ENCODE assay signal across 1 cellular context in the genomic region with DNA sequence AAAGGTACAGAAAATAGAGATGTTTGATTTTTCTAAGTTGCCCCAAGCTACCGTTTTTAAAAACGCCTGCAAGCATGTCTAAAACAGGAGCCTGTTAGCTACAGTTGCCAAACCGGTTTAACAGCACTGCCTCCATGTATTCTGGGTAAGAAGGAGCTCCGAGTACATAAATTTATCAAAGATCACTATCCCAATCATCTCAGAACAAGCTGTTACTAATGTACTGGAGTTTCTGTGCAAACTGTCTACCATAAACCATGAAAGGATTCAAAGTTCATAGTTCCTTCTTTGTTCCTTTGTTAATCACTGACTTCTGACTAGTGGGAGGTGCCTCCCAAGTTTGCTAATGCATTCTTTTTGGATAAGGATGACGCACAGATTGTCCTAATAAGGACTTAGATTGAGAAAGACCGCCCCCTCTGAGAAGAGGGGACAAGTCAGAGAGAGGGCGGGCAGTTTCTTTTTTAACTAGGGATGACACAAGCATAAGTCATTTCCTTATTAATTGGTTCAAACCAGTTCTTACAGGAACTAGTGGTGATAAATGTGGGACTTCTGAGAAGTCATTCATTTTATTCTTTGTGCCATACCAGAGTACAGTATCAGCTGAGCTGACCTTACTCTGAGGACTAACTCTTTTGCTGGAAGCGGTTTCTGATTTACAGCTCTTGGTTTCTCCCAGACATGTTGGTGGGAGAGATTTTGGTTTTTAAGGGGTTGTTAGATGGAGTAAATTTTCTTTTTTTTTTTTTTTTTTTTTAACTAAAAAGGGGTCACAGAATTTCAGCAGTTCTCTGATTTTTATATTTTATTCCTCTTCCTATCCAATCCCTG.
TF ChIP-seq lines count a peak whose summit lies in the region.

No MANE protein-coding gene starts in this region.

TF ChIP-seq in HepG2, 621 proteins besides CTCF, POLR2A, EP300 and RAD21 (continued from another document):
- TF ChIP-seq, protein P1, sequence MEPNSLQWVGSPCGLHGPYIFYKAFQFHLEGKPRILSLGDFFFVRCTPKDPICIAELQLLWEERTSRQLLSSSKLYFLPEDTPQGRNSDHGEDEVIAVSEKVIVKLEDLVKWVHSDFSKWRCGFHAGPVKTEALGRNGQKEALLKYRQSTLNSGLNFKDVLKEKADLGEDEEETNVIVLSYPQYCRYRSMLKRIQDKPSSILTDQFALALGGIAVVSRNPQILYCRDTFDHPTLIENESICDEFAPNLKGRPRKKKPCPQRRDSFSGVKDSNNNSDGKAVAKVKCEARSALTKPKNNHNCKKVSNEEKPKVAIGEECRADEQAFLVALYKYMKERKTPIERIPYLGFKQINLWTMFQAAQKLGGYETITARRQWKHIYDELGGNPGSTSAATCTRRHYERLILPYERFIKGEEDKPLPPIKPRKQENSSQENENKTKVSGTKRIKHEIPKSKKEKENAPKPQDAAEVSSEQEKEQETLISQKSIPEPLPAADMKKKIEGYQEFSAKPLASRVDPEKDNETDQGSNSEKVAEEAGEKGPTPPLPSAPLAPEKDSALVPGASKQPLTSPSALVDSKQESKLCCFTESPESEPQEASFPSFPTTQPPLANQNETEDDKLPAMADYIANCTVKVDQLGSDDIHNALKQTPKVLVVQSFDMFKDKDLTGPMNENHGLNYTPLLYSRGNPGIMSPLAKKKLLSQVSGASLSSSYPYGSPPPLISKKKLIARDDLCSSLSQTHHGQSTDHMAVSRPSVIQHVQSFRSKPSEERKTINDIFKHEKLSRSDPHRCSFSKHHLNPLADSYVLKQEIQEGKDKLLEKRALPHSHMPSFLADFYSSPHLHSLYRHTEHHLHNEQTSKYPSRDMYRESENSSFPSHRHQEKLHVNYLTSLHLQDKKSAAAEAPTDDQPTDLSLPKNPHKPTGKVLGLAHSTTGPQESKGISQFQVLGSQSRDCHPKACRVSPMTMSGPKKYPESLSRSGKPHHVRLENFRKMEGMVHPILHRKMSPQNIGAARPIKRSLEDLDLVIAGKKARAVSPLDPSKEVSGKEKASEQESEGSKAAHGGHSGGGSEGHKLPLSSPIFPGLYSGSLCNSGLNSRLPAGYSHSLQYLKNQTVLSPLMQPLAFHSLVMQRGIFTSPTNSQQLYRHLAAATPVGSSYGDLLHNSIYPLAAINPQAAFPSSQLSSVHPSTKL (CRISPR knock-in tag; IDR thresholded peaks at IDR 0.05): peak; percentile 93
- TF ChIP-seq DMAP1 (CRISPR knock-in tag; IDR thresholded peaks at IDR 0.05) (peak; percentile 74), KAT2B (IDR thresholded peaks at IDR 0.05; ENCODE audit: borderline replicate concordance, low read depth, low read length) (no peak), MLXIP (CRISPR knock-in tag; IDR thresholded peaks at IDR 0.05; ENCODE audit: borderline replicate concordance) (0 out of 2 replicates have a peak, but pooled peaks have one; percentile 72), NRL (CRISPR knock-in tag; IDR thresholded peaks at IDR 0.05; ENCODE audit: borderline replicate concordance) (no peak), HNF1A (IDR thresholded peaks at IDR 0.05; ENCODE audit: low read depth) (peak; percentile 93), HNF1A (CRISPR knock-in tag; IDR thresholded peaks at IDR 0.05; ENCODE audit: borderline replicate concordance) (peak; percentile 94), RARG (CRISPR knock-in tag; IDR thresholded peaks at IDR 0.05; ENCODE audit: low read depth) (peak; percentile 48; the same call in 1 of the 2 replicates), SALL1 (CRISPR knock-in tag; IDR thresholded peaks at IDR 0.05) (peak; percentile 76; the same call in 1 of the 2 replicates), SP5 (CRISPR knock-in tag; IDR thresholded peaks at IDR 0.05; ENCODE audit: borderline replicate concordance, low read depth) (peak; percentile 95), FOXP4 (CRISPR knock-in tag; IDR thresholded peaks at IDR 0.05) (peak; percentile 89), KAT8 (CRISPR knock-in tag; IDR thresholded peaks at IDR 0.05) (peak; percentile 81), GZF1 (CRISPR knock-in tag; IDR thresholded peaks at IDR 0.05) (0 out of 2 replicates have a peak, but pooled peaks have one; percentile 38), MED1 (CRISPR knock-in tag; IDR thresholded peaks at IDR 0.05) (peak; percentile 99), ZNF7 (CRISPR knock-in tag; IDR thresholded peaks at IDR 0.05) (peak; percentile 11; the same call in 1 of the 2 replicates), SP4 (CRISPR knock-in tag; IDR thresholded peaks at IDR 0.05) (0 out of 2 replicates have a peak, but pooled peaks have one; percentile 55), ZNF530 (CRISPR knock-in tag; IDR thresholded peaks at IDR 0.05; ENCODE audit: low read depth) (no peak), KMT2A (CRISPR knock-in tag; IDR thresholded peaks at IDR 0.05) (peak; percentile 56; the same call in 1 of the 2 replicates), KDM4B (CRISPR knock-in tag; IDR thresholded peaks at IDR 0.05) (peak; percentile 65; the same call in 1 of the 2 replicates), MIER3 (CRISPR knock-in tag; IDR thresholded peaks at IDR 0.05; ENCODE audit: borderline replicate concordance) (peak; percentile 70; the same call in 1 of the 2 replicates), KMT2B (CRISPR knock-in tag; IDR thresholded peaks at IDR 0.05) (peak; percentile 79; the same call in 1 of the 2 replicates), MIER2 (CRISPR knock-in tag; IDR thresholded peaks at IDR 0.05) (peak; percentile 74; the same call in 1 of the 2 replicates), ZNF580 (CRISPR knock-in tag; IDR thresholded peaks at IDR 0.05; ENCODE audit: borderline replicate concordance, low read depth) (peak; percentile 44; the same call in 1 of the 2 replicates), ZEB1 (IDR thresholded peaks at IDR 0.05; ENCODE audit: insufficient replicate concordance, low read depth) (peak; percentile 62), PAX8 (CRISPR knock-in tag; IDR thresholded peaks at IDR 0.05; ENCODE audit: borderline replicate concordance) (no peak), ZNF124 (CRISPR knock-in tag; IDR thresholded peaks at IDR 0.05) (0 out of 2 replicates have a peak, but pooled peaks have one; percentile 14), GTF2F1 (IDR thresholded peaks at IDR 0.05; ENCODE audit: low read length) (peak; percentile 97), TFAP4 (IDR thresholded peaks at IDR 0.05; ENCODE audit: borderline replicate concordance, low read depth) (peak; percentile 86; the same call in 1 of the 2 replicates), TBX3 (IDR thresholded peaks at IDR 0.05; ENCODE audit: borderline replicate concordance) (peak; percentile 64; the same call in 1 of the 2 replicates)
- TF ChIP-seq, protein P2, sequence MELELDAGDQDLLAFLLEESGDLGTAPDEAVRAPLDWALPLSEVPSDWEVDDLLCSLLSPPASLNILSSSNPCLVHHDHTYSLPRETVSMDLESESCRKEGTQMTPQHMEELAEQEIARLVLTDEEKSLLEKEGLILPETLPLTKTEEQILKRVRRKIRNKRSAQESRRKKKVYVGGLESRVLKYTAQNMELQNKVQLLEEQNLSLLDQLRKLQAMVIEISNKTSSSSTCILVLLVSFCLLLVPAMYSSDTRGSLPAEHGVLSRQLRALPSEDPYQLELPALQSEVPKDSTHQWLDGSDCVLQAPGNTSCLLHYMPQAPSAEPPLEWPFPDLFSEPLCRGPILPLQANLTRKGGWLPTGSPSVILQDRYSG (CRISPR knock-in tag; IDR thresholded peaks at IDR 0.05): peak; percentile 70; the same call in 1 of the 2 replicates
- TF ChIP-seq, protein P3, sequence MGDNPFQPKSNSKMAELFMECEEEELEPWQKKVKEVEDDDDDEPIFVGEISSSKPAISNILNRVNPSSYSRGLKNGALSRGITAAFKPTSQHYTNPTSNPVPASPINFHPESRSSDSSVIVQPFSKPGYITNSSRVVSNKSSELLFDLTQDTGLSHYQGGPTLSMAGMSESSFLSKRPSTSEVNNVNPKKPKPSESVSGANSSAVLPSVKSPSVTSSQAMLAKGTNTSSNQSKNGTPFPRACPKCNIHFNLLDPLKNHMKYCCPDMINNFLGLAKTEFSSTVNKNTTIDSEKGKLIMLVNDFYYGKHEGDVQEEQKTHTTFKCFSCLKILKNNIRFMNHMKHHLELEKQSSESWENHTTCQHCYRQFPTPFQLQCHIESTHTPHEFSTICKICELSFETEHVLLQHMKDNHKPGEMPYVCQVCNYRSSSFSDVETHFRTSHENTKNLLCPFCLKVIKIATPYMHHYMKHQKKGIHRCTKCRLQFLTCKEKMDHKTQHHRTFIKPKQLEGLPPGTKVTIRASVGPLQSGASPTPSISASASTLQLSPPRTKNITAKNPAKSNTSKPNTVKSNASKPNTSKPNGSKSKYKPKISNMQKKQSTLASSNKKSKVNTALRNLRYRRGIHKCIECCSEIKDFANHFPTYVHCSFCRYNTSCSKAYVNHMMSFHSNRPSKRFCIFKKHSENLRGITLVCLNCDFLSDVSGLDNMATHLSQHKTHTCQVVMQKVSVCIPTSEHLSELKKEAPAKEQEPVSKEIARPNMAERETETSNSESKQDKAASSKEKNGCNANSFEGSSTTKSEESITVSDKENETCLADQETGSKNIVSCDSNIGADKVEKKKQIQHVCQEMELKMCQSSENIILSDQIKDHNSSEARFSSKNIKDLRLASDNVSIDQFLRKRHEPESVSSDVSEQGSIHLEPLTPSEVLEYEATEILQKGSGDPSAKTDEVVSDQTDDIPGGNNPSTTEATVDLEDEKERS (CRISPR knock-in tag; IDR thresholded peaks at IDR 0.05): peak; percentile 11; the same call in 1 of the 2 replicates
TF ChIP-seq in HepG2: peak in this region for 227.
